In genomic region chr3:4897765-4898453, GRCh38 we compare ENCODE assay signal across 10 cellular contexts.
DNase-seq lines count a peak whose midpoint lies in the region; ATAC-seq lines count a peak whose summit lies in the region.
"Had no signal": no experiment of that assay in that cellular context is flagged by ENCODE, and none has a peak within 500 bp of the region (broad histone marks: within the 10 kb centered on the region; RNA-seq: fewer than 3 reads in every experiment).

No MANE protein-coding gene starts in this region.

- no peaks in the 10 kb centered on the region for H4K20me1 ChIP-seq in GM23248 (ENCODE audit: insufficient read depth)

- H3K9me3 ChIP-seq in GM23248 (ENCODE audit: low read depth) (no peaks in the 10 kb centered on the region), right cardiac atrium (ENCODE audit: control insufficient read depth, low read length) (no peaks in the 10 kb centered on the region), skeletal muscle tissue (ENCODE audit: control insufficient read depth in 3 of 3, low read length in 3 of 3) (no peaks in the 10 kb centered on the region)

- peak overlapping the region; percentile 39 for H2AFZ ChIP-seq in GM23248

- H3K9me3 Mint-ChIP-seq in activated naive CD8-positive, alpha-beta T cell (ENCODE audit: low read depth), result no peaks in the 10 kb centered on the region

- peak; percentile 40 to 47 for ATAC-seq in right cardiac atrium
- ATAC-seq in GM21515 (IDR thresholded peaks at IDR 0.05; ENCODE audit: unreplicated experiment), result no peak
- no peak for ATAC-seq in GM19351 (IDR thresholded peaks at IDR 0.05; ENCODE audit: unreplicated experiment)

- H3K36me3 Mint-ChIP-seq in activated naive CD8-positive, alpha-beta T cell, result no peaks in the 10 kb centered on the region

- H3K9me2 ChIP-seq in GM23248 (ENCODE audit: insufficient read depth), result no peaks in the 10 kb centered on the region

- H3K4me2 ChIP-seq in GM23248 (ENCODE audit: unreplicated experiment), result peak overlapping the region; percentile 5

- no peak overlapping the region for H3K4me3 Mint-ChIP-seq in activated naive CD8-positive, alpha-beta T cell

- peak overlapping the region; percentile 79 for H3K27ac Mint-ChIP-seq in activated naive CD8-positive, alpha-beta T cell

- in situ Hi-C loops in GM23248 (cut with MboI), result no loop called here

- H3K36me3 ChIP-seq in GM23248 (ENCODE audit: low read depth), result no peaks in the 10 kb centered on the region
- no peaks in the 10 kb centered on the region for H3K36me3 ChIP-seq in skeletal muscle tissue (ENCODE audit: control insufficient read depth in 3 of 3, insufficient read depth in 3 of 3, low read length in 3 of 3)

- peaks cover 15% of the 10 kb centered on the region for H3F3A ChIP-seq in GM23248 (ENCODE audit: insufficient read depth)

- H3K27ac ChIP-seq in GM23248, result peak overlapping the region; percentile 33
- no peak overlapping the region for H3K27ac ChIP-seq in right cardiac atrium (ENCODE audit: low read length)
- peak overlapping the region; percentile 26 for H3K27ac ChIP-seq in skeletal muscle tissue (ENCODE audit: low read depth, low read length)

- H3K9ac ChIP-seq in GM23248 (peak overlapping the region; percentile 20; the same call in 1 of the 2 replicates), skeletal muscle tissue (ENCODE audit: low read depth in 1 of 3, low read length in 3 of 3) (no peak overlapping the region)

- H3K27me3 ChIP-seq in GM23248 (replicated peaks; ENCODE audit: insufficient read depth) (no peaks in the 10 kb centered on the region), right cardiac atrium (ENCODE audit: control insufficient read depth, insufficient read depth) (no peaks in the 10 kb centered on the region), skeletal muscle tissue (ENCODE audit: control insufficient read depth in 3 of 3, insufficient read depth in 3 of 3, low read length in 3 of 3) (no peaks in the 10 kb centered on the region)

- peak; percentile 48 for DNase-seq in GM23248
- peak in 2 of 3 donors; percentile 20 to 59 for DNase-seq in right cardiac atrium
- no peak for DNase-seq in NCI-H2107 (lab: John Stamatoyannopoulos, UW)
- no peak for DNase-seq in activated CD4-positive, CD25-positive, alpha-beta regulatory T cell treated with anti-CD3 and anti-CD28 coated beads, Interleukin-2, amount 50 U/mL, for 72 hours
- DNase-seq: activated CD8-positive, alpha-beta memory T cell treated with anti-CD3 and anti-CD28 coated beads, Interleukin-2, amount 50 U/mL, for 48 hours; NCI-H2029 had no signal

- no peaks in the 10 kb centered on the region for H3K79me2 ChIP-seq in GM23248 (ENCODE audit: insufficient read depth)

- H3K27me3 Mint-ChIP-seq in activated naive CD8-positive, alpha-beta T cell, result no peaks in the 10 kb centered on the region

- peaks cover 35% of the 10 kb centered on the region for H3K4me1 Mint-ChIP-seq in activated naive CD8-positive, alpha-beta T cell (ENCODE audit: low read depth)

- H3K4me3 ChIP-seq in GM23248 (peak overlapping the region; percentile 1; the same call in 1 of the 2 replicates), right cardiac atrium (ENCODE audit: low read length) (no peak overlapping the region), skeletal muscle tissue (ENCODE audit: low read length in 3 of 3) (no peak overlapping the region)

- H3K4me1 ChIP-seq in GM23248 (ENCODE audit: insufficient read depth) (peaks cover 16% of the 10 kb centered on the region), right cardiac atrium (ENCODE audit: control insufficient read depth, insufficient read depth, low read length) (peaks cover 4% of the 10 kb centered on the region), skeletal muscle tissue (ENCODE audit: control insufficient read depth in 3 of 3, insufficient read depth in 3 of 3, low read length in 3 of 3) (peaks cover 0 to 4% (median 0%) of the 10 kb centered on the region in 3 donors)

- intact Hi-C loops in right cardiac atrium (cut with DNase I), result no loop called here

- 26 to 30% methylated on average over 6 of the region's 6 CpGs for WGBS in GM23248 (ENCODE audit: low coverage in 1 of 2, low lambda C conversion rate in 2 of 2, missing lambda C conversion rate in 2 of 2), 2 experiments
- 60% methylated on average over 6 of the region's 6 CpGs for WGBS in right cardiac atrium

Comparison
In these comparisons a context has a peak if more than half of its experiments do, and no peak if none do; other contexts are left out.
1. DNase-seq: peak in GM23248 (single experiment) and right cardiac atrium (2 of 3); none in NCI-H2107 (single experiment) and activated CD4-positive, CD25-positive, alpha-beta regulatory T cell treated with anti-CD3 and anti-CD28 coated beads, Interleukin-2, amount 50 U/mL, for 72 hours (single experiment).
2. ATAC-seq: peak in right cardiac atrium (2 of 2); none in GM21515 (single experiment) and GM19351 (single experiment).